1 cellular context compared by ENCODE assay signal in genomic region chr6:32974541-32975308, GRCh38.
TF ChIP-seq lines count a peak whose summit lies in the region.

No MANE protein-coding gene starts in this region.

TF ChIP-seq in endothelial cell of umbilical vein, 7 proteins besides CTCF, POLR2A, EP300 and RAD21:
- TF ChIP-seq FOS (IDR thresholded peaks at IDR 0.05; ENCODE audit: borderline replicate concordance, insufficient read depth, low read length) (no peak), MYC (IDR thresholded peaks at IDR 0.05; ENCODE audit: low read depth, low read length) (no peak), POLR2AphosphoS5 (IDR thresholded peaks at IDR 0.05; ENCODE audit: insufficient read depth, low read depth, low read length) (peak; percentile 17)
